ENCODE assay signal across 22 cellular contexts in genomic region chr16:89007371-89008249, GRCh38. TPM values are rescaled to one million over a fixed set of nuclear protein-coding genes. Genes with fewer than 3 reads are reported as not detected.
DNase-seq lines count a peak whose midpoint lies in the region; ATAC-seq, FAIRE-seq and TF ChIP-seq lines count a peak whose summit lies in the region.
"Had no signal": no experiment of that assay in that cellular context is flagged by ENCODE, and none has a peak within 500 bp of the region (broad histone marks: within the 10 kb centered on the region; RNA-seq: fewer than 3 reads in every experiment).

No MANE protein-coding gene starts in this region.

- H3K27ac ChIP-seq in heart right ventricle (no peak overlapping the region), K562 (ENCODE audit: extremely low read depth, low read depth, low read length) (no peak overlapping the region), lower lobe of right lung (no peak overlapping the region), upper lobe of right lung (no peak overlapping the region), esophagus squamous epithelium (no peak overlapping the region)

- no peak overlapping the region for H3K4me2 ChIP-seq in K562 (ENCODE audit: insufficient read depth, low read length)
- H3K4me2 ChIP-seq: SK-N-SH had no signal

- peaks cover 3% of the 10 kb centered on the region for H3K9me1 ChIP-seq in K562 (ENCODE audit: control insufficient read depth, insufficient read depth, low read length)

- POLR2A ChIA-PET in K562 (lab: Yijun Ruan, JAX): no interaction called here

- in situ Hi-C loops in K562 (cut with MboI): no loop called here

- H3K9ac ChIP-seq in K562 (ENCODE audit: insufficient read depth in 1 of 2, low read depth in 2 of 2, low read length in 2 of 2): no peak overlapping the region
- H3K9ac ChIP-seq: SK-N-SH had no signal

- no peak overlapping the region for H2AFZ ChIP-seq in K562 (ENCODE audit: low read depth, low read length)

- H3K9me3 ChIP-seq in heart right ventricle (no peaks in the 10 kb centered on the region), K562 (replicated peaks; ENCODE audit: control insufficient read depth, insufficient read depth, low read depth, low read length) (no peaks in the 10 kb centered on the region), lower lobe of right lung (no peaks in the 10 kb centered on the region), upper lobe of right lung (no peaks in the 10 kb centered on the region), esophagus squamous epithelium (no peaks in the 10 kb centered on the region)
- H3K9me3 ChIP-seq: MG63, SK-N-SH had no signal

- H4K20me1 ChIP-seq in K562 (replicated peaks; ENCODE audit: control insufficient read depth, insufficient read depth, low read length): peaks cover 10% of the 10 kb centered on the region

- H3K4me3 ChIP-seq in heart right ventricle (no peak overlapping the region), K562 (no peak overlapping the region), lower lobe of right lung (no peak overlapping the region), upper lobe of right lung (no peak overlapping the region), esophagus squamous epithelium (no peak overlapping the region)
- H3K4me3 ChIP-seq: MG63 had no signal

- intact Hi-C loops in Right ventricle myocardium superior (cut with DNase I) (no loop called here), heart right ventricle (cut with DNase I) (no loop called here), K562 (cut with micrococcal nuclease) (loop anchor here (10.0 kb wide), 1 partner anchor 193 kb away; the partner anchor contains the start of gene APRT), lower lobe of right lung (cut with DNase I) (no loop called here), upper lobe of right lung (cut with DNase I) (no loop called here), esophagus squamous epithelium (cut with DNase I) (no loop called here)

- peaks cover 5 to 16% (median 14%) of the 10 kb centered on the region in 9 donors for H3K4me1 ChIP-seq in heart right ventricle
- peaks cover 17 to 47% of the 10 kb centered on the region in 2 experiments for H3K4me1 ChIP-seq in K562 (replicated peaks in 1 of 2; ENCODE audit: control insufficient read depth in 2 of 2, insufficient read depth in 2 of 2, low read length in 2 of 2)
- H3K4me1 ChIP-seq in lower lobe of right lung: peaks cover 6% of the 10 kb centered on the region
- peaks cover 6% of the 10 kb centered on the region for H3K4me1 ChIP-seq in upper lobe of right lung
- peaks cover 0 to 8% (median 0%) of the 10 kb centered on the region in 3 donors for H3K4me1 ChIP-seq in esophagus squamous epithelium

- TF ChIP-seq POLR2A in K562 (conservative IDR thresholded peaks at IDR 0.05) (no peak), esophagus squamous epithelium (IDR thresholded peaks at IDR 0.05) (no peak)

- TF ChIP-seq EP300 in K562 (IDR thresholded peaks at IDR 0.05; ENCODE audit: low read length): no peak

- TF ChIP-seq RAD21 in K562 (CRISPR knock-in tag; conservative IDR thresholded peaks at IDR 0.05 in 1 of 2, IDR thresholded peaks at IDR 0.05 in 1 of 2): peak; percentile 47 to 54

- TF ChIP-seq CTCF in heart right ventricle (IDR thresholded peaks at IDR 0.05) (no peak), K562 (IDR thresholded peaks at IDR 0.05 in 2 of 3, conservative IDR thresholded peaks at IDR 0.05 in 1 of 3; ENCODE audit: insufficient read depth in 2 of 3, low read depth in 1 of 3, low read length in 3 of 3) (peak; percentile 31 to 44 (median 31); a peak in 5 of 6 replicates), lower lobe of right lung (IDR thresholded peaks at IDR 0.05) (no peak), upper lobe of right lung (IDR thresholded peaks at IDR 0.05) (no peak), esophagus squamous epithelium (IDR thresholded peaks at IDR 0.05) (no peak)

- no peaks in the 10 kb centered on the region; the same call in 2 of the 3 replicates for H3K79me2 ChIP-seq in K562 (ENCODE audit: control insufficient read depth, insufficient read depth, low read length)

- no TSS peak for BruUV-seq in K562 (replicated peaks; lab: Mats Ljungman, UMichigan)

- peak; percentile 20 for DNase-seq in Right ventricle myocardium superior
- no peak for DNase-seq in heart right ventricle
- DNase-seq in K562 (ENCODE audit: extremely low read depth in 1 of 4, low spot score in 3 of 4): no peak
- peak; percentile 42 for DNase-seq in lower lobe of right lung
- peak; percentile 54 for DNase-seq in upper lobe of right lung
- no peak for DNase-seq in GM19240 (ENCODE audit: insufficient read length, low spot score)
- DNase-seq in esophagus squamous epithelium (lab: John Stamatoyannopoulos, UW): no peak
- DNase-seq: DMS79, Karpas-422, MG63, NCI-H1092, NCI-H146, NCI-H2081 treated with DMSO at 0.1 percent for 48 hours, NCI-H510A, NCI-H774, SK-N-SH had no signal

- H3K36me3 ChIP-seq in heart right ventricle (no peaks in the 10 kb centered on the region), K562 (ENCODE audit: control insufficient read depth, insufficient read depth, low read length) (no peaks in the 10 kb centered on the region), lower lobe of right lung (no peaks in the 10 kb centered on the region), upper lobe of right lung (no peaks in the 10 kb centered on the region), esophagus squamous epithelium (no peaks in the 10 kb centered on the region)
- H3K36me3 ChIP-seq: MG63 had no signal

- CTCF ChIA-PET in K562 (lab: Yijun Ruan, JAX; ENCODE audit: low intra/inter-chr PET ratio): interaction anchor here (0.6 kb wide), 1 partner anchor 115 kb away, joined by 3 read pairs; no protein-coding TSS in a partner anchor

- no peak for ATAC-seq in Right ventricle myocardium superior (ENCODE audit: poor library complexity)
- no peak for ATAC-seq in heart right ventricle
- ATAC-seq in K562: no peak
- no peak for ATAC-seq in lower lobe of right lung
- ATAC-seq in upper lobe of right lung: peak; percentile 12
- ATAC-seq in HG03139 (IDR thresholded peaks at IDR 0.05; ENCODE audit: unreplicated experiment): no peak
- ATAC-seq: HCT116 had no signal

- FAIRE-seq in K562 (lab: Jason Lieb, UNC): peak; percentile 35
- FAIRE-seq: D721Med had no signal

- peaks cover 0 to 58% (median 42%) of the 10 kb centered on the region in 7 donors for H3K27me3 ChIP-seq in heart right ventricle
- 0 out of 5 replicates have a peak, but pooled peaks cover 0 to 4% of the 10 kb centered on the region in 2 experiments for H3K27me3 ChIP-seq in K562 (ENCODE audit: control insufficient read depth in 2 of 2, insufficient read depth in 2 of 2, low read length in 2 of 2)
- H3K27me3 ChIP-seq in lower lobe of right lung (ENCODE audit: low read depth): peaks cover 38% of the 10 kb centered on the region
- H3K27me3 ChIP-seq in upper lobe of right lung: peaks cover 28% of the 10 kb centered on the region
- H3K27me3 ChIP-seq in esophagus squamous epithelium: peaks cover 0 to 78% (median 2%) of the 10 kb centered on the region in 4 donors

- 51 to 58% methylated on average over 9 of the region's 9 CpGs for WGBS in heart right ventricle, 2 donors
- WGBS in K562 (ENCODE audit: insufficient coverage, low coverage, missing lambda C conversion rate): 13% methylated on average over 9 of the region's 9 CpGs
- 29 to 41% methylated on average over 3 to 8 of the region's 9 CpGs for WGBS in esophagus squamous epithelium, 2 donors

TF ChIP-seq in K562, 482 proteins besides CTCF, POLR2A, EP300 and RAD21:
- TF ChIP-seq DACH1 (IDR thresholded peaks at IDR 0.05; ENCODE audit: partially characterized antibody): peak; percentile 16
- no peak for TF ChIP-seq MAX (CRISPR knock-in tag; IDR thresholded peaks at IDR 0.05)

RNA-seq across cellular contexts. Expression of gene CBFA2T3, which starts 30.6 kb away (rescaled TPM):
- total RNA-seq in Right ventricle myocardium superior (8.6 TPM), heart right ventricle (10 to 100 TPM in 2 of 10 donors, 1 to 10 TPM in 8; 3.1 to 14.9 (median 6.1) TPM), K562 (2014; rRNA removed) (13.5 and 20.8 TPM in 2 replicates), K562 (2014; rRNA removed; fragmentation: Illumina TruSeq; extraction: Trizol) (3.9 and 5.9 TPM in 2 replicates), K562 (2015; rRNA removed; fragmentation: Illumina TruSeq; extraction: Trizol) (6.7 and 7.8 TPM in 2 replicates), K562 (2021) (114 and 145 TPM in 2 replicates), lower lobe of right lung (14.3 TPM), upper lobe of right lung (19.0 TPM), esophagus squamous epithelium (1 to 10 TPM in 2 of 4 donors, under 1 TPM in 2; 0.18 to 2.7 (median 1.4) TPM)
- polyA plus RNA-seq in heart right ventricle (10 to 100 TPM in 1 of 2 donors, 1 to 10 TPM in 1; 6.0 to 17.6 TPM), K562 (2011; rRNA removed) (6.4 and 11.3 TPM in 2 replicates), K562 (2014; fragmentation: Illumina TruSeq; extraction: Trizol) (24.2 and 46.3 TPM in 2 replicates), K562 (2014; fragmentation: Nextera tagmentation; extraction: Ambion mirVana) (1 to 10 TPM; 2.3 to 2.7 TPM), K562 (2014; rRNA removed) (34.3 and 35.3 TPM in 2 replicates)
- 73.4 and 198 TPM in 2 replicates for total RNA-seq in K562 (2011; cell fraction: chromatin; rRNA removed; ENCODE audit: low replicate concordance)
- total RNA-seq in K562 (2011; cell fraction: nucleolus; rRNA removed): 67.4 and 69.3 TPM in 2 replicates
- total RNA-seq in K562 (2011; cell fraction: nucleoplasm; rRNA removed): 45.3 and 67.3 TPM in 2 replicates
- 5.6 and 15.0 TPM in 2 replicates for polyA plus RNA-seq in K562 (2011; cell fraction: cytosol; rRNA removed)
- 67.2 and 126 TPM in 2 replicates for polyA plus RNA-seq in K562 (2011; cell fraction: nucleus; rRNA removed)
- polyA plus RNA-seq in K562 (2012): 55.0 and 86.5 TPM in 2 replicates
- polyA minus RNA-seq in K562 (2011; rRNA and poly(A)+ RNA removed): 9.5 and 9.7 TPM in 2 replicates
- polyA minus RNA-seq in K562 (2011; cell fraction: cytosol; rRNA and poly(A)+ RNA removed): 32.1 and 46.1 TPM in 2 replicates
- 21.1 and 34.5 TPM in 2 replicates for polyA minus RNA-seq in K562 (2011; cell fraction: nucleus; rRNA and poly(A)+ RNA removed)
- total RNA-seq: A172 had no signal
- polyA plus RNA-seq: BJ; CD8-positive, alpha-beta memory T cell; SK-N-SH had no signal

Comparison
In these comparisons a context has a peak if more than half of its experiments do, and no peak if none do; other contexts are left out.
1. DNase-seq: peak in Right ventricle myocardium superior (single experiment), lower lobe of right lung (single experiment) and upper lobe of right lung (single experiment); none in heart right ventricle (0 of 2), K562 (0 of 4), GM19240 (single experiment) and esophagus squamous epithelium (single experiment).
2. CTCF ChIP-seq: peak in K562 (3 of 3); none in heart right ventricle (0 of 9), lower lobe of right lung (single experiment), upper lobe of right lung (single experiment) and esophagus squamous epithelium (0 of 6).